Comparison of ENCODE assay signal across 3 cellular contexts in genomic region chr15:61746589-61746988, GRCh38.
"Had no signal": no experiment of that assay in that cellular context is flagged by ENCODE, and none has a peak within 500 bp of the region (broad histone marks: within the 10 kb centered on the region; RNA-seq: fewer than 3 reads in every experiment).

No MANE protein-coding gene starts in this region.

- DNase-seq: GDM1, GF-D8 had no signal

- H3K4me3 ChIP-seq: GM12878 had no signal
